Comparison of ENCODE assay signal across 12 cellular contexts in the genomic region with DNA sequence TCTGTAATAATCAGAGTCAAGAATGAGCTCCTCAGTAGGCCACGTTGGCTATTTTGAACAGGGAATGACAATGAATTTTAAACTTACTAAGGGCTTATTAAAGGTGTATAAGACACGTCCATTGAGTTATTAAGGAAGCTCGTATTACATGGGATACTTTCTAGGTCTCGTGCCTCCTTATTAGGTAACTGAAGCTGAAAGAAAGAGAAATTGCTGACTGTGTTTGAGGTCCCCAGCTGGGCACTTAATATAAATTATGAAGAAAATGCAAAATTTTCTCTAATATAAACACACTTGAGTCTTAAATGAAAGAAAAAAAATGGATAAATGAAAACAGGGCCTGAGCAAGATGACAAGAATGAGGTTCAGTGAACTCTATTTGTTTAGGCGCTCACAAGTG. TPM values are rescaled to one million over a fixed set of nuclear protein-coding genes. Genes with fewer than 3 reads are reported as not detected.
"Had no signal": no experiment of that assay in that cellular context is flagged by ENCODE, and none has a peak within 500 bp of the region (broad histone marks: within the 10 kb centered on the region; RNA-seq: fewer than 3 reads in every experiment).

No MANE protein-coding gene starts in this region.

- H3K4me3 ChIP-seq: GM23248, HAP-1 had no signal

- FAIRE-seq: HepG2 had no signal

- H2AFZ ChIP-seq: GM23248 had no signal

- ATAC-seq: HCT116, HepG2 had no signal

- H3K9me3 ChIP-seq: HAP-1 had no signal

- H3K27ac ChIP-seq: GM23248, HL-60 had no signal

- H3K4me1 ChIP-seq: HAP-1 had no signal

- H3K9ac ChIP-seq: GM23248 had no signal

- DNase-seq: GM23248, GOT3, H7, HFFc6, KG1 had no signal

- H3K36me3 ChIP-seq: HAP-1 had no signal

RNA-seq across cellular contexts. Expression of gene CLUL1, which starts 21.8 kb away (rescaled TPM):
- total RNA-seq: GM23248, H7, HepG2, HFFc6, HT1080 had no signal
- polyA plus RNA-seq: GM23248, IgD-negative memory B cell had no signal

RNA-seq across cellular contexts. Expression of gene CETN1, which starts 38.4 kb away (rescaled TPM):
- total RNA-seq: GM23248, H4, H7, HepG2, HFFc6, HT1080 had no signal
- polyA plus RNA-seq: GM23248, HepG2, IgD-negative memory B cell had no signal
